Comparison of ENCODE assay signal across 23 cellular contexts in the genomic region with DNA sequence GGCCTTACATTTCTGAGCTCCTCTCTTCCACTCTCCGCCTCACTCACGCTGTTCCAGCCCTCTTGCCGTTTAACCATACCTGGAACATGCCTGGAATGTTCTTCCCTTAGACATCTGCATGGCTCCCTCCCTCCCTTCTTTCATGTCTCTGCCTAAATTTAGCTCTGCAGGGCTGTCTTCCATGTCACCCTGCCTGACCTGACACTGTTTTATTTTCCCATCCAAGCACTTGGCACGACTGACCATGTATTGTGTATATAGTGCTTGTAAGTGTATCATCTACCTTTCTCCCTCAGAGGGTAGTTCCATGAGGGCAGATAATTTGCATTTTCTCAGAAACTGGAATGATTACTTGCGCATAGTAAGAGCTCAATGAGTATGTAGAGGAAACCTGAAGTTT. TPM values are rescaled to one million over a fixed set of nuclear protein-coding genes. Genes with fewer than 3 reads are reported as not detected.
A peak's percentile ranks its signal among the peaks of the same experiment; 100 is the strongest.
DNase-seq lines count a peak whose midpoint lies in the region; ATAC-seq, FAIRE-seq and TF ChIP-seq lines count a peak whose summit lies in the region.
"Had no signal": no experiment of that assay in that cellular context is flagged by ENCODE, and none has a peak within 500 bp of the region (broad histone marks: within the 10 kb centered on the region; RNA-seq: fewer than 3 reads in every experiment).

No MANE protein-coding gene starts in this region.

- H2BK12ac ChIP-seq in H9 (ENCODE audit: insufficient read length, low read depth, low read length) = no peak overlapping the region

- H3K4me2 ChIP-seq in H9 (ENCODE audit: insufficient read depth, insufficient read length, low read length) = no peak overlapping the region

- H2AFZ ChIP-seq in H9 (ENCODE audit: low read length) = no peak overlapping the region

- intact Hi-C loops in lower lobe of right lung (cut with DNase I) (no loop called here), thyroid gland (cut with DNase I) (loop anchor here (10.0 kb wide), 1 partner anchor 117 kb away; no protein-coding TSS in a partner anchor), Calu3 (cut with micrococcal nuclease; ENCODE audit: unreplicated experiment) (no loop called here)

- H3K27me3 ChIP-seq in H9 (ENCODE audit: insufficient read depth, low read length) (no peaks in the 10 kb centered on the region), lower lobe of right lung (ENCODE audit: low read depth) (no peaks in the 10 kb centered on the region), thyroid gland (no peaks in the 10 kb centered on the region)
- H3K27me3 ChIP-seq: BE2C, SJCRH30 had no signal

- no peak overlapping the region for H3K4me3 Mint-ChIP-seq in H9
- H3K4me3 Mint-ChIP-seq in WTC11 = no peak overlapping the region
- H3K4me3 Mint-ChIP-seq in Calu3 (ENCODE audit: low read depth, unreplicated experiment) = no peak overlapping the region
- H3K4me3 Mint-ChIP-seq: HFFc6 had no signal

- ATAC-seq in WTC11 (no peak), lower lobe of right lung (peak; percentile 30 to 41)
- ATAC-seq: GM12878, Panc1 had no signal

- no peaks in the 10 kb centered on the region for H4K20me1 ChIP-seq in H9 (ENCODE audit: control insufficient read depth, insufficient read depth, insufficient read length)

- no peak overlapping the region for H3K23ac ChIP-seq in H9 (ENCODE audit: insufficient read length, low read depth, low read length)

- no peak overlapping the region for H2BK20ac ChIP-seq in H9 (ENCODE audit: low read depth, low read length, poor library complexity, severe bottlenecking)

- no peak overlapping the region for H3K14ac ChIP-seq in H9 (ENCODE audit: insufficient read depth, low read length)

- H3K18ac ChIP-seq in H9 (ENCODE audit: insufficient read length, low read depth, low read length) = no peak overlapping the region

- no peak for DNase-seq in H9
- DNase-seq in WTC11 (ENCODE audit: low spot score) = no peak
- no peak for DNase-seq in lower lobe of right lung
- DNase-seq in thyroid gland = peak; percentile 69 to 73
- DNase-seq in GM12891 (ENCODE audit: insufficient read length, low spot score) = no peak
- no peak for DNase-seq in Kasumi-1 (lab: John Stamatoyannopoulos, UW)
- no peak for DNase-seq in Calu3
- DNase-seq: BE2C; COR-L47; DND-41; H7; HFFc6; MM.1S; NCI-H1092 treated with DMSO at 0.1 percent for 48 hours; NCI-H1436 treated with DMSO at 0.1 percent for 48 hours; NCI-H2029; NCI-H2227 treated with DMSO at 0.1 percent for 48 hours; NCI-H510A; NK-92 treated with Interleukin-12 subunit alpha and Interleukin-12 subunit beta, amount 100 ng/mL, for 24 hours; SJCRH30 had no signal

- no peak for TF ChIP-seq POLR2A in thyroid gland (IDR thresholded peaks at IDR 0.05)
- no peak for TF ChIP-seq POLR2A in GM12891 (IDR thresholded peaks at IDR 0.05; ENCODE audit: low read depth, low read length)

- no peak overlapping the region for H3T11ph ChIP-seq in H9 (ENCODE audit: low read length)

- H3K27ac ChIP-seq in H9 (ENCODE audit: insufficient read length, low read depth, low read length) (no peak overlapping the region), lower lobe of right lung (no peak overlapping the region), thyroid gland (peak overlapping the region; percentile 58 to 88 (median 85))
- H3K27ac ChIP-seq: SJCRH30 had no signal

- H4K91ac ChIP-seq in H9 (ENCODE audit: insufficient read length, low read depth, low read length) = no peak overlapping the region

- no peak overlapping the region for H4K5ac ChIP-seq in H9 (ENCODE audit: insufficient read length, low read depth, low read length)

- no peak overlapping the region for H2AK5ac ChIP-seq in H9 (ENCODE audit: insufficient read length, low read length)

- no peaks in the 10 kb centered on the region for H3K23me2 ChIP-seq in H9 (ENCODE audit: insufficient read length, low read depth, low read length, poor library complexity, severe bottlenecking)

- H2BK5ac ChIP-seq in H9 (ENCODE audit: insufficient read length, low read length) = no peak overlapping the region

- H3K4me1 Mint-ChIP-seq in H9 (peaks cover 3 to 17% of the 10 kb centered on the region in 2 experiments), WTC11 (peaks cover 19% of the 10 kb centered on the region), Calu3 (ENCODE audit: low read depth, unreplicated experiment) (no peaks in the 10 kb centered on the region)

- 0 out of 2 replicates have a peak, but pooled peaks cover 2% of the 10 kb centered on the region for H3K79me2 ChIP-seq in H9 (ENCODE audit: insufficient read depth, low read length)

- no peak overlapping the region for H3K9ac ChIP-seq in H9 (ENCODE audit: extremely low read depth, insufficient read length, low read length)

- no peaks in the 10 kb centered on the region for H3K9me3 ChIP-seq in H9 (ENCODE audit: control insufficient read depth, low read depth, low read length)
- H3K9me3 ChIP-seq in lower lobe of right lung = no peaks in the 10 kb centered on the region
- no peaks in the 10 kb centered on the region for H3K9me3 ChIP-seq in thyroid gland
- H3K9me3 ChIP-seq: BE2C, SJCRH30 had no signal

- H3K27ac Mint-ChIP-seq in H9 = peak overlapping the region in 2 of 3 experiments; percentile 13 to 17; a peak in 2 of 7 replicates
- H3K27ac Mint-ChIP-seq in WTC11 = peak overlapping the region; percentile 6; the same call in 1 of the 2 replicates
- H3K27ac Mint-ChIP-seq in Calu3 (ENCODE audit: unreplicated experiment) = no peak overlapping the region
- H3K27ac Mint-ChIP-seq: HFFc6 had no signal

- POLR2A ChIA-PET in WTC11 (lab: Charles Lee) = no interaction called here

- no peak for FAIRE-seq in GM12891 (lab: Jason Lieb, UNC)
- FAIRE-seq: GM12878 had no signal

- no peaks in the 10 kb centered on the region for H3K79me1 ChIP-seq in H9 (ENCODE audit: insufficient read depth, low read depth, low read length, poor library complexity, severe bottlenecking)

- H3K4me1 ChIP-seq in H9 (ENCODE audit: insufficient read depth, low read length) = no peaks in the 10 kb centered on the region
- peaks cover 7% of the 10 kb centered on the region for H3K4me1 ChIP-seq in lower lobe of right lung
- peaks cover 18 to 33% of the 10 kb centered on the region in 2 donors for H3K4me1 ChIP-seq in thyroid gland
- H3K4me1 ChIP-seq: BE2C had no signal

- CTCF ChIA-PET in WTC11 (lab: Charles Lee) = interaction anchor here (1.2 kb wide), 1 partner anchor 26 kb away, joined by 3 read pairs; no protein-coding TSS in a partner anchor
- CTCF ChIA-PET in Calu3 (lab: Charles Lee) = interaction anchor here (0.6 kb wide), 1 partner anchor 845 kb away, joined by 4 read pairs; no protein-coding TSS in a partner anchor

- no peak overlapping the region for H3K4me3 ChIP-seq in lower lobe of right lung
- H3K4me3 ChIP-seq in thyroid gland (replicated peaks in 1 of 3) = no peak overlapping the region
- H3K4me3 ChIP-seq: GM12878, SJCRH30 had no signal

- no peak overlapping the region for H3K56ac ChIP-seq in H9 (ENCODE audit: insufficient read length, low read depth, low read length)

- H3K9me3 Mint-ChIP-seq in H9 (no peaks in the 10 kb centered on the region), WTC11 (no peaks in the 10 kb centered on the region), Calu3 (ENCODE audit: low read depth, unreplicated experiment) (peaks cover 5% of the 10 kb centered on the region)
- H3K9me3 Mint-ChIP-seq: HFFc6 had no signal

- no TSS peak for BruUV-seq in Calu3 (replicated peaks; lab: Mats Ljungman, UMichigan)

- H3K4ac ChIP-seq in H9 (ENCODE audit: low read depth, low read length) = no peak overlapping the region

- peaks cover 0 to 2% (median 0%) of the 10 kb centered on the region in 3 experiments; a peak in 1 of 7 replicates for H3K36me3 Mint-ChIP-seq in H9 (ENCODE audit: insufficient read depth in 1 of 3, low read depth in 3 of 3)
- H3K36me3 Mint-ChIP-seq in WTC11 = no peaks in the 10 kb centered on the region
- H3K36me3 Mint-ChIP-seq in Calu3 (ENCODE audit: insufficient read depth, unreplicated experiment) = no peaks in the 10 kb centered on the region

- H2BK120ac ChIP-seq in H9 (ENCODE audit: low read depth, low read length, poor library complexity, severe bottlenecking) = no peak overlapping the region

- no CpG with 5 or more reads among the region's 5 CpGs for whole genome bisulfite sequencing in H9 (ENCODE audit: extremely low coverage, insufficient read length, low lambda C conversion rate)
- 29 to 45% methylated on average over 5 of the region's 5 CpGs for WGBS in thyroid gland, 2 donors

- H3K27me3 Mint-ChIP-seq in H9 (ENCODE audit: low read depth) (no peaks in the 10 kb centered on the region), WTC11 (ENCODE audit: low read depth) (no peaks in the 10 kb centered on the region), Calu3 (ENCODE audit: unreplicated experiment) (peaks cover 10% of the 10 kb centered on the region)

- no peak overlapping the region for H4K8ac ChIP-seq in H9 (replicated peaks; ENCODE audit: insufficient read length, low read depth, low read length)

- H3K36me3 ChIP-seq in lower lobe of right lung (no peaks in the 10 kb centered on the region), thyroid gland (no peaks in the 10 kb centered on the region)
- H3K36me3 ChIP-seq: BE2C, SJCRH30 had no signal

- H2BK15ac ChIP-seq in H9 (ENCODE audit: low read depth, low read length) = no peak overlapping the region

- TF ChIP-seq CTCF in H9 (conservative IDR thresholded peaks at IDR 0.05) (no peak), WTC11 (IDR thresholded peaks at IDR 0.05) (no peak), lower lobe of right lung (IDR thresholded peaks at IDR 0.05) (no peak), thyroid gland (IDR thresholded peaks at IDR 0.05) (no peak), Calu3 (IDR thresholded peaks at IDR 0.05; ENCODE audit: unreplicated experiment) (no peak)

TF ChIP-seq in WTC11, 78 proteins besides CTCF, POLR2A, EP300 and RAD21 (continues in another document):
- TF ChIP-seq E2F5 (CRISPR knock-in tag; IDR thresholded peaks at IDR 0.05) = no peak

TF ChIP-seq in GM12891, 5 proteins besides CTCF, POLR2A, EP300 and RAD21:
- TF ChIP-seq POLR2AphosphoS5 (IDR thresholded peaks at IDR 0.05; ENCODE audit: low read depth, low read length) (no peak), POU2F2 (IDR thresholded peaks at IDR 0.05; ENCODE audit: low read depth, low read length) (no peak), PAX5 (IDR thresholded peaks at IDR 0.05; ENCODE audit: insufficient read depth, low read length, severe bottlenecking) (no peak), SPI1 (IDR thresholded peaks at IDR 0.05; ENCODE audit: low read depth, low read length) (no peak), TAF1 (IDR thresholded peaks at IDR 0.05; ENCODE audit: low read depth, low read length) (no peak)

RNA-seq across cellular contexts. Expression of gene ST6GALNAC3, which starts 47.3 kb away (rescaled TPM):
- total RNA-seq in H9 (2021) (10.7 and 11.2 TPM in 2 replicates), WTC11 (2021) (11.9 to 14.1 TPM (median 12.7 TPM) in 3 replicates), lower lobe of right lung (8.8 TPM), thyroid gland (10 to 100 TPM; 17.4 to 35.6 (median 31.6) TPM), Calu3 (2022) (0.87 and 0.93 TPM in 2 replicates)
- polyA plus RNA-seq in GM12891 (2012; ENCODE audit: low read depth, missing spikeins) = not detected
- total RNA-seq: LHCN-M2 had no signal

Comparison
In these comparisons a context has a peak if more than half of its experiments do, and no peak if none do; other contexts are left out.
1. DNase-seq: peak in thyroid gland (2 of 2); none in H9 (single experiment), WTC11 (single experiment), lower lobe of right lung (single experiment), GM12891 (single experiment), Kasumi-1 (0 of 2) and Calu3 (single experiment).
2. H3K27ac ChIP-seq: peak in thyroid gland (3 of 3); none in H9 (single experiment) and lower lobe of right lung (single experiment).